22 cellular contexts compared by ENCODE assay signal in genomic region chr16:5928476-5929055, GRCh38.
"Had no signal": no experiment of that assay in that cellular context is flagged by ENCODE, and none has a peak within 500 bp of the region (broad histone marks: within the 10 kb centered on the region; RNA-seq: fewer than 3 reads in every experiment).

No MANE protein-coding gene starts in this region.

- H3K27me3 ChIP-seq: brain microvascular endothelial cell, foreskin keratinocyte, tibial nerve, vagina had no signal

- H3K27ac Mint-ChIP-seq: activated naive CD8-positive, alpha-beta T cell treated with anti-CD3 and anti-CD28 coated beads, Interleukin-2, amount 10 ng/mL, durations not matched to agents 7 days and 5 days; memory B cell; natural killer cell had no signal

- ATAC-seq: activated CD4-positive, CD25-positive, alpha-beta regulatory T cell treated with anti-CD3 and anti-CD28 coated beads, Interleukin-2, amount 50 U/mL, for 24 hours; foreskin keratinocyte; natural killer cell; right cardiac atrium had no signal

- H3K36me3 ChIP-seq: brain microvascular endothelial cell, left ventricle myocardium inferior, prostate gland, tibial nerve, vagina had no signal

- H3K9me3 ChIP-seq: prostate gland, tibial nerve, vagina had no signal

- H3K4me3 ChIP-seq: left ventricle myocardium inferior, prostate gland, skin epidermis, tibial nerve, vagina had no signal

- H3K27me3 Mint-ChIP-seq: activated naive CD8-positive, alpha-beta T cell treated with anti-CD3 and anti-CD28 coated beads, Interleukin-2, amount 10 ng/mL, durations not matched to agents 7 days and 5 days; memory B cell had no signal

- H3K4me1 Mint-ChIP-seq: activated naive CD8-positive, alpha-beta T cell treated with anti-CD3 and anti-CD28 coated beads, Interleukin-2, amount 10 ng/mL, durations not matched to agents 7 days and 5 days; memory B cell; natural killer cell had no signal

- H3K36me3 Mint-ChIP-seq: activated naive CD8-positive, alpha-beta T cell treated with anti-CD3 and anti-CD28 coated beads, Interleukin-2, amount 10 ng/mL, durations not matched to agents 7 days and 5 days; memory B cell; natural killer cell had no signal

- H3K4me1 ChIP-seq: foreskin keratinocyte, left ventricle myocardium inferior, prostate gland, tibial nerve, vagina had no signal

- H3K4me3 Mint-ChIP-seq: activated naive CD8-positive, alpha-beta T cell treated with anti-CD3 and anti-CD28 coated beads, Interleukin-2, amount 10 ng/mL, durations not matched to agents 7 days and 5 days; memory B cell; natural killer cell had no signal

- DNase-seq: activated CD4-positive, alpha-beta T cell treated with anti-CD3 and anti-CD28 coated beads, Interleukin-2, amount 50 U/mL, for 1 hour; activated naive CD4-positive, alpha-beta T cell; activated naive CD8-positive, alpha-beta T cell treated with anti-CD3 and anti-CD28 coated beads, Interleukin-2, amount 10 ng/mL, durations not matched to agents 7 days and 5 days; anterior cingulate cortex; brain microvascular endothelial cell; cortex of kidney; effector CD4-positive, alpha-beta T cell; foreskin keratinocyte; left ventricle myocardium inferior; natural killer cell; nucleus accumbens; right cardiac atrium; stimulated activated CD4-positive, alpha-beta T cell treated with anti-CD3 and anti-CD28 coated beads, Interleukin-15, amount 100 ng/mL, for 24 hours; stimulated activated CD4-positive, alpha-beta T cell treated with anti-CD3 and anti-CD28 coated beads, Interleukin-4, amount 100 ng/mL, for 1 hour; stimulated activated naive CD4-positive, alpha-beta T cell; T1000 had no signal

- H3K27ac ChIP-seq: brain microvascular endothelial cell, foreskin keratinocyte, left ventricle myocardium inferior, prostate gland, skin epidermis, tibial nerve, vagina had no signal
